In the genomic region with DNA sequence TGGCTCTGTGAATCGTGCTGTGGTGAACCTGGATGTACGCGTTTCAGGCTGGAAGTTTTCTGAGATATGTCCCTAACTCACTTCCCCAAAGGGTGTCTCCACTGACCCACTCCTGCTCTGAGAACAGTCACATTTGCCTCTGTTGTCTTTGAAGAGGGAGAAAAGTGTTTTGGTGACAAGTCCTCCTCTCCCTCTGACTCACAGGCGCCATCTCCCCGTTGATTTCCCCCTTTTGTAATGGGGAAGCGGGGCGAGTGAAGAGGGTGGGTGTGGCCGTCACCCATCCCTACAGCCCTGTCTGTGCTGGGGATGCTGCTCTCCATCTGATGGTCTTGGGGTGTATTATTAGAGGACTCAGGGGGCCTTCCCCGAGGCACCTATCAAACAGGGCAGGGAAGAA, we compare ENCODE assay signal across 17 cellular contexts.
"Had no signal": no experiment of that assay in that cellular context is flagged by ENCODE, and none has a peak within 500 bp of the region (broad histone marks: within the 10 kb centered on the region; RNA-seq: fewer than 3 reads in every experiment).

No MANE protein-coding gene starts in this region.

- H3K27ac ChIP-seq: breast epithelium, gastrocnemius medialis, left lung, tibial nerve had no signal

- ATAC-seq: gastrocnemius medialis, left lung had no signal

- H3K9me3 ChIP-seq: breast epithelium, gastrocnemius medialis, left lung, tibial nerve had no signal

- FAIRE-seq: astrocyte, endometrium, kidney, urothelium cell line had no signal

- H3K4me1 ChIP-seq: breast epithelium, gastrocnemius medialis had no signal

- H3K4me3 ChIP-seq: breast epithelium, gastrocnemius medialis, left lung, tibial nerve had no signal

- DNase-seq: activated CD4-positive, alpha-beta T cell treated with anti-CD3 and anti-CD28 coated beads, Interleukin-2, amount 50 U/mL, for 4 hours; activated gamma-delta T cell; cerebellar nuclear complex; cortex of kidney; erythroblast; gastrocnemius medialis; kidney; left lung; mammary epithelial cell; stimulated activated CD4-positive, alpha-beta T cell treated with anti-CD3 and anti-CD28 coated beads, Interleukin-2, amount 100 ng/mL, for 24 hours; stimulated activated naive CD4-positive, alpha-beta T cell treated with Interleukin-2 at 50 U/mL for 16 hours; T-helper 2 cell had no signal

- H3K36me3 ChIP-seq: breast epithelium, gastrocnemius medialis had no signal
